18 cellular contexts compared by ENCODE assay signal in genomic region chr3:60147249-60147648, GRCh38.
A peak's percentile ranks its signal among the peaks of the same experiment; 100 is the strongest.
DNase-seq lines count a peak whose midpoint lies in the region; ATAC-seq and TF ChIP-seq lines count a peak whose summit lies in the region.
"Had no signal": no experiment of that assay in that cellular context is flagged by ENCODE, and none has a peak within 500 bp of the region (broad histone marks: within the 10 kb centered on the region; RNA-seq: fewer than 3 reads in every experiment).

No MANE protein-coding gene starts in this region.

- no peak overlapping the region for H2BK12ac ChIP-seq in neuronal stem cell (ENCODE audit: low read length)

- peak overlapping the region; percentile 14 for H2AFZ ChIP-seq in neuronal stem cell (ENCODE audit: low read length)
- no peak overlapping the region for H2AFZ ChIP-seq in SK-N-SH (ENCODE audit: low read depth)

- no peaks in the 10 kb centered on the region for H3F3A ChIP-seq in SK-N-SH (replicated peaks; ENCODE audit: insufficient read depth)

- H3K4me2 ChIP-seq in neuronal stem cell (ENCODE audit: insufficient read depth, low read length, poor library complexity, severe bottlenecking) (no peak overlapping the region), SK-N-SH (no peak overlapping the region)
- H3K4me2 ChIP-seq: BLaER1 treated with 17β-estradiol and CSF1 and Interleukin-3, amounts not matched to agents 10 nM and 100 nM had no signal

- WGBS in neuronal stem cell (ENCODE audit: extremely low coverage in 2 of 2, insufficient read length in 2 of 2, insufficient replicate concordance in 1 of 2), 2 donors, result no CpG with 5 or more reads among the region's 8 CpGs
- 62% methylated on average over 8 of the region's 8 CpGs for WGBS in SK-N-SH (ENCODE audit: low lambda C conversion rate)

- no peak overlapping the region for H4K91ac ChIP-seq in neuronal stem cell (ENCODE audit: low read depth, low read length, poor library complexity)

- intact Hi-C loops in activated T-helper 2 cell treated with anti-CD3 and anti-CD28 coated beads, Interferon-gamma antibody, Interleukin-2, Interleukin-4, amounts not matched to agents 10 μg/mL and 5 μg/mL and 100 μg/mL, durations not matched to agents 14 hours and 24 hours and 36 hours (cut with micrococcal nuclease), result no loop called here
- intact Hi-C loops in sciatic nerve (cut with DNase I), result no loop called here

- H2BK120ac ChIP-seq in neuronal stem cell (ENCODE audit: low read depth, low read length), result no peak overlapping the region

- no peak overlapping the region for H2BK15ac ChIP-seq in neuronal stem cell (ENCODE audit: low read length)

- H3K23ac ChIP-seq in neuronal stem cell (ENCODE audit: low read depth, low read length, poor library complexity), result no peak overlapping the region

- H3K14ac ChIP-seq in neuronal stem cell (ENCODE audit: low read length), result no peak overlapping the region

- no peak overlapping the region for H2AK5ac ChIP-seq in neuronal stem cell (ENCODE audit: low read depth, low read length)

- H3K79me1 ChIP-seq in neuronal stem cell (ENCODE audit: low read depth, low read length), result no peaks in the 10 kb centered on the region

- H4K8ac ChIP-seq in neuronal stem cell (ENCODE audit: low read depth, low read length), result no peak overlapping the region

- no peak overlapping the region for H3K4me3 Mint-ChIP-seq in activated naive CD8-positive, alpha-beta T cell treated with anti-CD3 and anti-CD28 coated beads, Interleukin-2, amount 10 ng/mL, durations not matched to agents 7 days and 5 days
- no peak overlapping the region for H3K4me3 Mint-ChIP-seq in activated naive CD8-positive, alpha-beta T cell treated with anti-CD3 and anti-CD28 coated beads for 36 hours
- peak overlapping the region; percentile 27 for H3K4me3 Mint-ChIP-seq in T-helper 2 cell treated with Interferon-gamma antibody and Interleukin-4, amounts not matched to agents 5 μg/mL and 100 μg/mL, for 36 hours
- no peak overlapping the region for H3K4me3 Mint-ChIP-seq in activated T-helper 2 cell treated with anti-CD3 and anti-CD28 coated beads, Interferon-gamma antibody, Interleukin-2, Interleukin-4, amounts not matched to agents 10 μg/mL and 5 μg/mL and 100 μg/mL, durations not matched to agents 14 hours and 24 hours and 36 hours (ENCODE audit: low read depth)

- H3K27ac ChIP-seq in neuronal stem cell (replicated peaks; ENCODE audit: low read length) (peak overlapping the region; percentile 38), SK-N-SH (ENCODE audit: low read depth in 2 of 2, low read length in 1 of 2) (no peak overlapping the region)
- H3K27ac ChIP-seq: BLaER1 treated with 17β-estradiol and CSF1 and Interleukin-3, amounts not matched to agents 10 nM and 100 nM had no signal

- no peak for DNase-seq in activated naive CD8-positive, alpha-beta T cell treated with anti-CD3 and anti-CD28 coated beads, Interleukin-2, amount 10 ng/mL, durations not matched to agents 7 days and 5 days
- DNase-seq in activated naive CD8-positive, alpha-beta T cell treated with anti-CD3 and anti-CD28 coated beads for 36 hours, result no peak
- peak; percentile 6 for DNase-seq in T-helper 2 cell treated with Interferon-gamma antibody and Interleukin-4, amounts not matched to agents 5 μg/mL and 100 μg/mL, for 36 hours (ENCODE audit: low spot score)
- peak; percentile 10 for DNase-seq in activated T-helper 2 cell treated with anti-CD3 and anti-CD28 coated beads, Interferon-gamma antibody, Interleukin-2, Interleukin-4, amounts not matched to agents 10 μg/mL and 5 μg/mL and 100 μg/mL, durations not matched to agents 14 hours and 24 hours and 36 hours (ENCODE audit: low spot score)
- peak; percentile 21 for DNase-seq in neuronal stem cell (ENCODE audit: low spot score)
- DNase-seq in stimulated activated naive CD4-positive, alpha-beta T cell treated with Interleukin-2 at 50 U/mL for 16 hours (lab: John Stamatoyannopoulos, UW), result no peak
- no peak for DNase-seq in sciatic nerve (ENCODE audit: low spot score)
- DNase-seq in SK-N-SH, result no peak
- DNase-seq: DMS79 treated with DMSO at 0.1 percent for 48 hours; KG1; NCI-H1694 treated with DMSO at 0.1 percent for 48 hours; NCI-H2107; NCI-H510A; NCI-H748 treated with DMSO at 0.1 percent for 48 hours; NK-92 treated with Interleukin-12 subunit alpha and Interleukin-12 subunit beta, amount 100 ng/mL, for 24 hours; Right ventricle myocardium superior had no signal

- no peak for TF ChIP-seq RAD21 in SK-N-SH (IDR thresholded peaks at IDR 0.05; ENCODE audit: low read length)

- H3K36me3 ChIP-seq in neuronal stem cell (replicated peaks in 1 of 2; ENCODE audit: control insufficient read depth in 2 of 2, insufficient read depth in 2 of 2, low read length in 2 of 2), result no peaks in the 10 kb centered on the region
- no peaks in the 10 kb centered on the region for H3K36me3 ChIP-seq in SK-N-SH (replicated peaks in 1 of 2; ENCODE audit: control insufficient read depth in 1 of 2, insufficient read depth in 2 of 2, low read length in 1 of 2)
- H3K36me3 ChIP-seq: BLaER1 treated with 17β-estradiol and CSF1 and Interleukin-3, amounts not matched to agents 10 nM and 100 nM had no signal

- H3K4me1 ChIP-seq in neuronal stem cell (ENCODE audit: control insufficient read depth in 2 of 2, insufficient read depth in 1 of 2, low read depth in 1 of 2, low read length in 2 of 2), result peaks cover 8 to 11% of the 10 kb centered on the region in 2 donors
- no peaks in the 10 kb centered on the region for H3K4me1 ChIP-seq in SK-N-SH (ENCODE audit: control insufficient read depth in 1 of 2, insufficient read depth in 2 of 2, low read depth in 1 of 2, low read length in 1 of 2)
- H3K4me1 ChIP-seq: BLaER1 treated with 17β-estradiol and CSF1 and Interleukin-3, amounts not matched to agents 10 nM and 100 nM had no signal

- no peak overlapping the region for H3K27ac Mint-ChIP-seq in activated naive CD8-positive, alpha-beta T cell treated with anti-CD3 and anti-CD28 coated beads, Interleukin-2, amount 10 ng/mL, durations not matched to agents 7 days and 5 days
- no peak overlapping the region for H3K27ac Mint-ChIP-seq in activated naive CD8-positive, alpha-beta T cell treated with anti-CD3 and anti-CD28 coated beads for 36 hours
- H3K27ac Mint-ChIP-seq in T-helper 2 cell treated with Interferon-gamma antibody and Interleukin-4, amounts not matched to agents 5 μg/mL and 100 μg/mL, for 36 hours, result no peak overlapping the region
- H3K27ac Mint-ChIP-seq in activated T-helper 2 cell treated with anti-CD3 and anti-CD28 coated beads, Interferon-gamma antibody, Interleukin-2, Interleukin-4, amounts not matched to agents 10 μg/mL and 5 μg/mL and 100 μg/mL, durations not matched to agents 14 hours and 24 hours and 36 hours, result no peak overlapping the region

- no peaks in the 10 kb centered on the region for H3K9me2 ChIP-seq in SK-N-SH

- no peak overlapping the region for H3K18ac ChIP-seq in neuronal stem cell (ENCODE audit: low read length)

- TF ChIP-seq CTCF in SK-N-SH (IDR thresholded peaks at IDR 0.05), result no peak

- peak; percentile 56 for ATAC-seq in activated naive CD8-positive, alpha-beta T cell treated with anti-CD3 and anti-CD28 coated beads, Interleukin-2, amount 10 ng/mL, durations not matched to agents 7 days and 5 days (ENCODE audit: low read depth)
- no peak for ATAC-seq in sciatic nerve
- ATAC-seq: HepG2 had no signal

- H4K20me1 ChIP-seq in SK-N-SH (ENCODE audit: insufficient read depth), result no peaks in the 10 kb centered on the region
- H4K20me1 ChIP-seq: BLaER1 treated with 17β-estradiol and CSF1 and Interleukin-3, amounts not matched to agents 10 nM and 100 nM had no signal

- H3K4me3 ChIP-seq in neuronal stem cell (ENCODE audit: low read length in 2 of 2), result no peak overlapping the region
- no peak overlapping the region for H3K4me3 ChIP-seq in SK-N-SH (ENCODE audit: low read depth in 2 of 2, low read length in 1 of 2)
- H3K4me3 ChIP-seq: BLaER1 treated with 17β-estradiol and CSF1 and Interleukin-3, amounts not matched to agents 10 nM and 100 nM had no signal

- H2BK5ac ChIP-seq in neuronal stem cell (ENCODE audit: low read length), result no peak overlapping the region

- POLR2A ChIA-PET in activated naive CD8-positive, alpha-beta T cell treated with anti-CD3 and anti-CD28 coated beads, Interleukin-2, amount 10 ng/mL, durations not matched to agents 7 days and 5 days (lab: Charles Lee), result interaction anchor here (1.0 kb wide), 1 partner anchor 40 kb away, joined by 3 read pairs; no protein-coding TSS in a partner anchor
- POLR2A ChIA-PET in SK-N-SH (lab: Yijun Ruan, JAX), result no interaction called here

- no peaks in the 10 kb centered on the region for H3K27me3 Mint-ChIP-seq in activated naive CD8-positive, alpha-beta T cell treated with anti-CD3 and anti-CD28 coated beads, Interleukin-2, amount 10 ng/mL, durations not matched to agents 7 days and 5 days
- no peaks in the 10 kb centered on the region for H3K27me3 Mint-ChIP-seq in activated naive CD8-positive, alpha-beta T cell treated with anti-CD3 and anti-CD28 coated beads for 36 hours
- no peaks in the 10 kb centered on the region for H3K27me3 Mint-ChIP-seq in T-helper 2 cell treated with Interferon-gamma antibody and Interleukin-4, amounts not matched to agents 5 μg/mL and 100 μg/mL, for 36 hours (ENCODE audit: low read depth)
- H3K27me3 Mint-ChIP-seq in activated T-helper 2 cell treated with anti-CD3 and anti-CD28 coated beads, Interferon-gamma antibody, Interleukin-2, Interleukin-4, amounts not matched to agents 10 μg/mL and 5 μg/mL and 100 μg/mL, durations not matched to agents 14 hours and 24 hours and 36 hours (ENCODE audit: low read depth), result no peaks in the 10 kb centered on the region

- H3K9ac ChIP-seq in neuronal stem cell (ENCODE audit: low read depth, low read length, poor library complexity) (no peak overlapping the region), SK-N-SH (no peak overlapping the region)
- H3K9ac ChIP-seq: BLaER1 treated with 17β-estradiol and CSF1 and Interleukin-3, amounts not matched to agents 10 nM and 100 nM had no signal

- H3K27me3 ChIP-seq in neuronal stem cell (ENCODE audit: control insufficient read depth in 3 of 3, insufficient read depth in 3 of 3, low read depth in 1 of 3, low read length in 3 of 3) (no peaks in the 10 kb centered on the region), SK-N-SH (ENCODE audit: insufficient read depth) (no peaks in the 10 kb centered on the region)
- H3K27me3 ChIP-seq: BLaER1 treated with 17β-estradiol and CSF1 and Interleukin-3, amounts not matched to agents 10 nM and 100 nM had no signal

- no peak for TF ChIP-seq EP300 in SK-N-SH (IDR thresholded peaks at IDR 0.05; ENCODE audit: borderline replicate concordance in 1 of 2, low read depth in 1 of 2, low read length in 1 of 2)

- H3K79me2 ChIP-seq in SK-N-SH (ENCODE audit: insufficient read depth), result no peaks in the 10 kb centered on the region

- H3K9me3 Mint-ChIP-seq in activated naive CD8-positive, alpha-beta T cell treated with anti-CD3 and anti-CD28 coated beads, Interleukin-2, amount 10 ng/mL, durations not matched to agents 7 days and 5 days, result no peaks in the 10 kb centered on the region
- H3K9me3 Mint-ChIP-seq in activated naive CD8-positive, alpha-beta T cell treated with anti-CD3 and anti-CD28 coated beads for 36 hours, result peaks cover 1% of the 10 kb centered on the region
- no peaks in the 10 kb centered on the region for H3K9me3 Mint-ChIP-seq in T-helper 2 cell treated with Interferon-gamma antibody and Interleukin-4, amounts not matched to agents 5 μg/mL and 100 μg/mL, for 36 hours
- no peaks in the 10 kb centered on the region for H3K9me3 Mint-ChIP-seq in activated T-helper 2 cell treated with anti-CD3 and anti-CD28 coated beads, Interferon-gamma antibody, Interleukin-2, Interleukin-4, amounts not matched to agents 10 μg/mL and 5 μg/mL and 100 μg/mL, durations not matched to agents 14 hours and 24 hours and 36 hours

- H3K9me3 ChIP-seq in neuronal stem cell (replicated peaks in 1 of 2; ENCODE audit: control insufficient read depth in 2 of 2, insufficient read depth in 1 of 2, low read depth in 1 of 2, low read length in 2 of 2) (no peaks in the 10 kb centered on the region), SK-N-SH (no peaks in the 10 kb centered on the region)
- H3K9me3 ChIP-seq: BLaER1 treated with 17β-estradiol and CSF1 and Interleukin-3, amounts not matched to agents 10 nM and 100 nM had no signal

- peaks cover 4% of the 10 kb centered on the region for H3K4me1 Mint-ChIP-seq in activated naive CD8-positive, alpha-beta T cell treated with anti-CD3 and anti-CD28 coated beads, Interleukin-2, amount 10 ng/mL, durations not matched to agents 7 days and 5 days
- H3K4me1 Mint-ChIP-seq in activated naive CD8-positive, alpha-beta T cell treated with anti-CD3 and anti-CD28 coated beads for 36 hours, result peaks cover 5% of the 10 kb centered on the region
- H3K4me1 Mint-ChIP-seq in T-helper 2 cell treated with Interferon-gamma antibody and Interleukin-4, amounts not matched to agents 5 μg/mL and 100 μg/mL, for 36 hours (ENCODE audit: low read depth), result peaks cover 10% of the 10 kb centered on the region
- H3K4me1 Mint-ChIP-seq in activated T-helper 2 cell treated with anti-CD3 and anti-CD28 coated beads, Interferon-gamma antibody, Interleukin-2, Interleukin-4, amounts not matched to agents 10 μg/mL and 5 μg/mL and 100 μg/mL, durations not matched to agents 14 hours and 24 hours and 36 hours (ENCODE audit: low read depth), result peaks cover 10% of the 10 kb centered on the region

- no peak overlapping the region for H3K4ac ChIP-seq in neuronal stem cell (ENCODE audit: low read length)

- H3K36me3 Mint-ChIP-seq in activated naive CD8-positive, alpha-beta T cell treated with anti-CD3 and anti-CD28 coated beads, Interleukin-2, amount 10 ng/mL, durations not matched to agents 7 days and 5 days, result no peaks in the 10 kb centered on the region
- H3K36me3 Mint-ChIP-seq in activated naive CD8-positive, alpha-beta T cell treated with anti-CD3 and anti-CD28 coated beads for 36 hours, result no peaks in the 10 kb centered on the region
- H3K36me3 Mint-ChIP-seq in T-helper 2 cell treated with Interferon-gamma antibody and Interleukin-4, amounts not matched to agents 5 μg/mL and 100 μg/mL, for 36 hours (ENCODE audit: low read depth), result no peaks in the 10 kb centered on the region
- no peaks in the 10 kb centered on the region for H3K36me3 Mint-ChIP-seq in activated T-helper 2 cell treated with anti-CD3 and anti-CD28 coated beads, Interferon-gamma antibody, Interleukin-2, Interleukin-4, amounts not matched to agents 10 μg/mL and 5 μg/mL and 100 μg/mL, durations not matched to agents 14 hours and 24 hours and 36 hours (ENCODE audit: low read depth)

- CTCF ChIA-PET in SK-N-SH (lab: Yijun Ruan, JAX), result interaction anchor here (0.6 kb wide), 1 partner anchor 10 kb away, joined by 3 read pairs; no protein-coding TSS in a partner anchor

Comparison
In these comparisons a context has a peak if more than half of its experiments do, and no peak if none do; other contexts are left out.
1. DNase-seq: peak in T-helper 2 cell treated with Interferon-gamma antibody and Interleukin-4, amounts not matched to agents 5 μg/mL and 100 μg/mL, for 36 hours (single experiment), activated T-helper 2 cell treated with anti-CD3 and anti-CD28 coated beads, Interferon-gamma antibody, Interleukin-2, Interleukin-4, amounts not matched to agents 10 μg/mL and 5 μg/mL and 100 μg/mL, durations not matched to agents 14 hours and 24 hours and 36 hours (single experiment) and neuronal stem cell (single experiment); none in activated naive CD8-positive, alpha-beta T cell treated with anti-CD3 and anti-CD28 coated beads, Interleukin-2, amount 10 ng/mL, durations not matched to agents 7 days and 5 days (single experiment), activated naive CD8-positive, alpha-beta T cell treated with anti-CD3 and anti-CD28 coated beads for 36 hours (single experiment), stimulated activated naive CD4-positive, alpha-beta T cell treated with Interleukin-2 at 50 U/mL for 16 hours (single experiment), sciatic nerve (single experiment) and SK-N-SH (single experiment).